Comparison of ENCODE assay signal across 14 cellular contexts in the genomic region with DNA sequence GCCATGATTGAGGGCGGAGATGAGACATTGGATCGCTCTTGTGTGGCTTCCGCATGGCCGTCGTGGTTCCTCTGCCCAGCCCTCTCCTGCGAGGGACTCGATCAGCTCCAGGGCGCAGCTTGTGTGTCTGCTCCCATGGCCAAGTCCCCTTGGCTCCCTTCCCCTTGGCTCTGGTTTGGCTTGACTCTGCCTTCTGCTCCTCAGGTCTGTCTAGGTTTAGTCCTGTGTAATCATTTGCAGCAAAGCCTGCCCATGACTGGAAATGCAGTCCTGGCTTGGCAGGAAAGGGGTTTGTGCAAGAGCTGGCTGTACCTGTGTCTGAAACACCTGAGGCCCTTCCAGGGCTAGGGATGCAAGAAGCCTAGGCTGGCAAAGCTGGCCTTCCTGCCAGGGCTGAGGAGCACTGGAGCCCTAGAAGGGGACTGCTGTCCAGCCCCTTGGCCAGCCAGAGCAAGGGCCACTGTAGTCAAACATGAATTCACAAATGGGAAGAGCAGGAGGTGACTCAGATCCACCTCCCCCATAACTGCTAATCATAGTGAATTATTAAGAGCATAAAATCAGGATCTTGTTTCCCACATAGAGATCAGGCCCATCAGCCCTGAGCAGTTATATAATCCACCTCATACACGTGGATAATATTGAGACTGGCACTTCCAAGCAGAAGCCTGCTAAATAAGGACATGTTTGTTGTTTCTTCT.
DNase-seq lines count a peak whose midpoint lies in the region; ATAC-seq, FAIRE-seq and TF ChIP-seq lines count a peak whose summit lies in the region.
"Had no signal": no experiment of that assay in that cellular context is flagged by ENCODE, and none has a peak within 500 bp of the region (broad histone marks: within the 10 kb centered on the region; RNA-seq: fewer than 3 reads in every experiment).

No MANE protein-coding gene starts in this region.

- H3K79me2 ChIP-seq in mesendoderm (ENCODE audit: control insufficient read depth, insufficient read depth, low read length): no peaks in the 10 kb centered on the region

- H3K4ac ChIP-seq in mesendoderm (ENCODE audit: low read depth, low read length): no peak overlapping the region

- H3K23ac ChIP-seq in mesendoderm (ENCODE audit: low read length): no peak overlapping the region

- no peak for TF ChIP-seq CTCF in bronchial epithelial cell (IDR thresholded peaks at IDR 0.05; ENCODE audit: insufficient read depth, low read length, severe bottlenecking)

- H3K4me1 ChIP-seq in mesendoderm (ENCODE audit: control insufficient read depth, low read depth, low read length): peaks cover 5% of the 10 kb centered on the region
- H3K4me1 ChIP-seq: adrenal gland, BE2C had no signal

- DNase-seq in DMS153 (lab: John Stamatoyannopoulos, UW) (peak; percentile 70), NCI-H2081 treated with DMSO at 0.1 percent for 48 hours (lab: John Stamatoyannopoulos, UW) (peak; percentile 82), bronchial epithelial cell (ENCODE audit: low read depth) (peak; percentile 63), mesendoderm (no peak), GF-D8 (lab: John Stamatoyannopoulos, UW) (no peak), NAMALWA (ENCODE audit: low spot score) (no peak)
- no peak for DNase-seq in stimulated activated CD4-positive, alpha-beta T cell treated with anti-CD3 and anti-CD28 coated beads, Interleukin-4, amount 100 ng/mL, for 1 hour
- DNase-seq: adrenal gland, BE2C, NCI-H2171, occipital lobe, trophoblast cell had no signal

- no CpG with 5 or more reads among the region's 9 CpGs for WGBS in mesendoderm (ENCODE audit: extremely low coverage, insufficient coverage, low lambda C conversion rate)

- H2AK5ac ChIP-seq in mesendoderm (ENCODE audit: low read length): no peak overlapping the region

- H3K4me2 ChIP-seq in mesendoderm (ENCODE audit: low read length): no peak overlapping the region

- no peaks in the 10 kb centered on the region for H3K36me3 ChIP-seq in bronchial epithelial cell (ENCODE audit: control insufficient read depth, insufficient read depth, low read length)
- H3K36me3 ChIP-seq in mesendoderm (ENCODE audit: control insufficient read depth, insufficient read depth, low read length): no peaks in the 10 kb centered on the region
- H3K36me3 ChIP-seq: adrenal gland, BE2C had no signal

- H3K18ac ChIP-seq in mesendoderm (ENCODE audit: low read length): no peak overlapping the region

- peak overlapping the region; percentile 18 for H3K4me3 ChIP-seq in bronchial epithelial cell (ENCODE audit: low read depth, low read length)
- H3K4me3 ChIP-seq in mesendoderm (ENCODE audit: low read length): no peak overlapping the region
- H3K4me3 ChIP-seq: adrenal gland had no signal

- no peak overlapping the region for H3K27ac ChIP-seq in mesendoderm (ENCODE audit: low read depth, low read length)
- H3K27ac ChIP-seq: adrenal gland had no signal

- no peak for ATAC-seq in HG03460 (IDR thresholded peaks at IDR 0.05; ENCODE audit: unreplicated experiment)

- no peak overlapping the region for H2BK5ac ChIP-seq in mesendoderm (ENCODE audit: low read length)

- peak; percentile 68 for FAIRE-seq in bronchial epithelial cell (lab: Jason Lieb, UNC)
- FAIRE-seq: GM19239 had no signal

- H3K9ac ChIP-seq in mesendoderm (ENCODE audit: low read length): no peak overlapping the region

- H4K5ac ChIP-seq in mesendoderm (ENCODE audit: low read length): no peak overlapping the region

- H3K27me3 ChIP-seq in bronchial epithelial cell (ENCODE audit: control insufficient read depth, insufficient read depth, low read length) (no peaks in the 10 kb centered on the region), mesendoderm (ENCODE audit: insufficient read depth, low read length, poor library complexity) (no peaks in the 10 kb centered on the region)
- H3K27me3 ChIP-seq: adrenal gland, BE2C had no signal

- H3K79me1 ChIP-seq in mesendoderm (ENCODE audit: low read length): peaks cover 2% of the 10 kb centered on the region

- no peak overlapping the region for H2BK15ac ChIP-seq in mesendoderm (replicated peaks; ENCODE audit: low read depth)

- H3K56ac ChIP-seq in mesendoderm (ENCODE audit: low read length): peak overlapping the region; percentile 42

- H4K8ac ChIP-seq in mesendoderm (ENCODE audit: low read depth, low read length): no peak overlapping the region

- no peak overlapping the region for H2BK120ac ChIP-seq in mesendoderm (ENCODE audit: low read depth, low read length)

Comparison
In these comparisons a context has a peak if more than half of its experiments do, and no peak if none do; other contexts are left out.
1. DNase-seq: peak in DMS153 (single experiment), NCI-H2081 treated with DMSO at 0.1 percent for 48 hours (single experiment) and bronchial epithelial cell (single experiment); none in mesendoderm (single experiment), stimulated activated CD4-positive, alpha-beta T cell treated with anti-CD3 and anti-CD28 coated beads, Interleukin-4, amount 100 ng/mL, for 1 hour (single experiment), GF-D8 (single experiment) and NAMALWA (single experiment).